ENCODE assay signal across 1 cellular context in genomic region chr18:62714671-62715438, GRCh38.
TF ChIP-seq lines count a peak whose summit lies in the region.

No MANE protein-coding gene starts in this region.

TF ChIP-seq in GM23338, 12 proteins besides CTCF, POLR2A, EP300 and RAD21 (continued from another document):
- TF ChIP-seq ZNF462 (CRISPR knock-in tag; IDR thresholded peaks at IDR 0.05) (no peak), NANOG (IDR thresholded peaks at IDR 0.05; ENCODE audit: borderline replicate concordance) (no peak), REST (IDR thresholded peaks at IDR 0.05; ENCODE audit: unreplicated experiment) (no peak), ZNF331 (CRISPR knock-in tag; IDR thresholded peaks at IDR 0.05; ENCODE audit: low read depth) (no peak)
